9 cellular contexts compared by ENCODE assay signal in genomic region chr7:76281006-76281705, GRCh38. TPM values are rescaled to one million over a fixed set of nuclear protein-coding genes. Genes with fewer than 3 reads are reported as not detected.
A peak's percentile ranks its signal among the peaks of the same experiment; 100 is the strongest.
DNase-seq lines count a peak whose midpoint lies in the region; ATAC-seq and TF ChIP-seq lines count a peak whose summit lies in the region.
"Had no signal": no experiment of that assay in that cellular context is flagged by ENCODE, and none has a peak within 500 bp of the region (broad histone marks: within the 10 kb centered on the region; RNA-seq: fewer than 3 reads in every experiment).

No MANE protein-coding gene starts in this region.

- H3K9me3 ChIP-seq in MM.1S (replicated peaks; ENCODE audit: insufficient read depth, low read length): no peaks in the 10 kb centered on the region
- no peaks in the 10 kb centered on the region for H3K9me3 ChIP-seq in duodenal mucosa (ENCODE audit: control insufficient read depth in 1 of 2, low read length in 2 of 2)

- ATAC-seq in naive B cell (ENCODE audit: low read depth in 2 of 2): peak; percentile 63 to 66

- H3K9ac ChIP-seq in MM.1S (ENCODE audit: low read length): no peak overlapping the region
- H3K9ac ChIP-seq in duodenal mucosa (ENCODE audit: low read depth in 1 of 2, low read length in 2 of 2): no peak overlapping the region

- peak overlapping the region; percentile 55 to 92 (median 84) for H3K4me3 Mint-ChIP-seq in naive B cell

- H3K27me3 Mint-ChIP-seq in naive B cell: peaks cover 29 to 82% (median 73%) of the 10 kb centered on the region in 3 donors

- H3K9me3 Mint-ChIP-seq in naive B cell: peaks cover 0 to 2% (median 0%) of the 10 kb centered on the region in 7 donors

- H3K36me3 Mint-ChIP-seq in naive B cell: peaks cover 0 to 9% of the 10 kb centered on the region in 2 donors

- H3F3A ChIP-seq in MM.1S (ENCODE audit: insufficient read depth, low read length): no peaks in the 10 kb centered on the region

- H3K4me1 ChIP-seq in MM.1S (ENCODE audit: low read length) (no peaks in the 10 kb centered on the region), duodenal mucosa (ENCODE audit: control insufficient read depth in 1 of 2, insufficient read depth in 2 of 2, low read length in 2 of 2) (peaks cover 6 to 9% of the 10 kb centered on the region in 2 donors)

- no peak for TF ChIP-seq CTCF in AG10803 (conservative IDR thresholded peaks at IDR 0.05; ENCODE audit: low read length)
- TF ChIP-seq CTCF in MM.1S (IDR thresholded peaks at IDR 0.05; ENCODE audit: low read length): no peak

- H2AFZ ChIP-seq in MM.1S (ENCODE audit: low read length): 0 out of 2 replicates have a peak overlapping the region, but pooled peaks have one; percentile 42

- H3K36me3 ChIP-seq in MM.1S (replicated peaks; ENCODE audit: insufficient read depth, low read length): no peaks in the 10 kb centered on the region
- H3K36me3 ChIP-seq in duodenal mucosa (ENCODE audit: control insufficient read depth in 1 of 2, insufficient read depth in 2 of 2, low read length in 2 of 2): no peaks in the 10 kb centered on the region

- H3K79me2 ChIP-seq in MM.1S (ENCODE audit: low read length): no peaks in the 10 kb centered on the region

- H3K27ac ChIP-seq in MM.1S (ENCODE audit: low read length) (no peak overlapping the region), duodenal mucosa (ENCODE audit: low read depth, low read length) (no peak overlapping the region)

- peak overlapping the region; percentile 52; the same call in 1 of the 2 replicates for H3K4me2 ChIP-seq in MM.1S (ENCODE audit: low read depth, low read length)

- DNase-seq in AG10803 (ENCODE audit: low read depth) (no peak), MM.1S (no peak), naive B cell (no peak), RPMI8226 (no peak), NCI-H1694 (lab: John Stamatoyannopoulos, UW) (no peak), NAMALWA (ENCODE audit: low spot score) (no peak), AML-193 (lab: John Stamatoyannopoulos, UW) (no peak)
- DNase-seq: activated gamma-delta T cell treated with Interleukin-2 at 50 U/mL for 16 hours had no signal

- peak overlapping the region in 4 of 6 donors; percentile 24 to 71 (median 32) for H3K27ac Mint-ChIP-seq in naive B cell

- H3K4me3 ChIP-seq in AG10803 (ENCODE audit: low read length): 0 out of 2 replicates have a peak overlapping the region, but pooled peaks have one; percentile 32
- no peak overlapping the region; the same call in 1 of the 2 replicates for H3K4me3 ChIP-seq in MM.1S (ENCODE audit: low read length)
- peak overlapping the region; percentile 29 to 36 for H3K4me3 ChIP-seq in duodenal mucosa (ENCODE audit: low read depth in 1 of 2, low read length in 2 of 2)

- no peaks in the 10 kb centered on the region for H3K9me2 ChIP-seq in MM.1S (replicated peaks; ENCODE audit: insufficient read depth, low read length)

- H3K27me3 ChIP-seq in MM.1S (replicated peaks; ENCODE audit: insufficient read depth, low read length): peaks cover 73% of the 10 kb centered on the region
- peaks cover 33 to 36% of the 10 kb centered on the region in 2 donors for H3K27me3 ChIP-seq in duodenal mucosa (ENCODE audit: control insufficient read depth in 1 of 2, insufficient read depth in 2 of 2, low read length in 2 of 2)

- H4K20me1 ChIP-seq in MM.1S (ENCODE audit: insufficient read depth, low read length): no peaks in the 10 kb centered on the region

- H3K4me1 Mint-ChIP-seq in naive B cell: peaks cover 17 to 20% (median 18%) of the 10 kb centered on the region in 3 donors

RNA-seq across cellular contexts. Expression of gene HSPB1, which starts 21.3 kb away (rescaled TPM):
- 10 to 100 TPM; 24.3 to 55.2 (median 45.3) TPM for polyA plus RNA-seq in naive B cell (ENCODE audit: low read depth in 6 of 6)
